In genomic region chr6:45376310-45377040, GRCh38 we compare ENCODE assay signal across 8 cellular contexts. TPM values are rescaled to one million over a fixed set of nuclear protein-coding genes. Genes with fewer than 3 reads are reported as not detected.
DNase-seq lines count a peak whose midpoint lies in the region; ATAC-seq, FAIRE-seq and TF ChIP-seq lines count a peak whose summit lies in the region.

No MANE protein-coding gene starts in this region.

- no peak overlapping the region for H2BK120ac ChIP-seq in neuronal stem cell (ENCODE audit: low read depth, low read length)

- H3K9me1 ChIP-seq in endothelial cell of umbilical vein (replicated peaks; ENCODE audit: control insufficient read depth, extremely low read depth, insufficient read depth, low read length) = no peaks in the 10 kb centered on the region

- no peak overlapping the region for H2BK15ac ChIP-seq in neuronal stem cell (ENCODE audit: low read length)

- H3K9ac ChIP-seq in PC-3 (ENCODE audit: low read length) = peak overlapping the region; percentile 87
- H3K9ac ChIP-seq in endothelial cell of umbilical vein (replicated peaks; ENCODE audit: extremely low read depth, insufficient read depth, low read length) = peak overlapping the region; percentile 93
- H3K9ac ChIP-seq in neuronal stem cell (ENCODE audit: low read depth, low read length, poor library complexity) = no peak overlapping the region

- H3K4me1 ChIP-seq in Caco-2 (peaks cover 9% of the 10 kb centered on the region), PC-3 (ENCODE audit: insufficient read depth, low read length) (peaks cover 19% of the 10 kb centered on the region), endothelial cell of umbilical vein (ENCODE audit: control insufficient read depth, extremely low read depth, insufficient read depth, low read length) (peaks cover 8% of the 10 kb centered on the region), neuronal stem cell (ENCODE audit: control insufficient read depth in 2 of 2, insufficient read depth in 1 of 2, low read depth in 1 of 2, low read length in 2 of 2) (peaks cover 2 to 9% of the 10 kb centered on the region in 2 donors)

- no peaks in the 10 kb centered on the region for H3F3A ChIP-seq in PC-3 (ENCODE audit: low read length, unreplicated experiment)

- H3K27me3 ChIP-seq in Caco-2 (replicated peaks; ENCODE audit: control insufficient read depth, insufficient read depth, low read length) (no peaks in the 10 kb centered on the region), PC-3 (ENCODE audit: low read length) (no peaks in the 10 kb centered on the region), endothelial cell of umbilical vein (ENCODE audit: control insufficient read depth in 2 of 2, insufficient read depth in 2 of 2, low read length in 2 of 2) (no peaks in the 10 kb centered on the region), neuronal stem cell (ENCODE audit: control insufficient read depth in 3 of 3, insufficient read depth in 3 of 3, low read depth in 1 of 3, low read length in 3 of 3) (no peaks in the 10 kb centered on the region)

- no peak for ATAC-seq in PC-3
- no peak for ATAC-seq in GM21381 (IDR thresholded peaks at IDR 0.05; ENCODE audit: unreplicated experiment)

- H3K79me1 ChIP-seq in neuronal stem cell (ENCODE audit: low read depth, low read length) = no peaks in the 10 kb centered on the region

- no peaks in the 10 kb centered on the region for H3K9me3 Mint-ChIP-seq in Caco-2 (ENCODE audit: unreplicated experiment)

- no peaks in the 10 kb centered on the region for H3K27me3 Mint-ChIP-seq in Caco-2 (ENCODE audit: insufficient read depth, unreplicated experiment)

- no peak overlapping the region for H3K23ac ChIP-seq in neuronal stem cell (ENCODE audit: low read depth, low read length, poor library complexity)

- H3K36me3 Mint-ChIP-seq in Caco-2 (ENCODE audit: insufficient read depth, unreplicated experiment) = peaks cover 18% of the 10 kb centered on the region

- H4K20me1 ChIP-seq in PC-3 (ENCODE audit: low read length) (no peaks in the 10 kb centered on the region), endothelial cell of umbilical vein (replicated peaks; ENCODE audit: control insufficient read depth, extremely low read depth, insufficient read depth, low read length) (no peaks in the 10 kb centered on the region)

- H4K8ac ChIP-seq in neuronal stem cell (ENCODE audit: low read depth, low read length) = no peak overlapping the region

- POLR2A ChIA-PET in Caco-2 (lab: Charles Lee) = no interaction called here
- POLR2A ChIA-PET in PC-3 (lab: Charles Lee; ENCODE audit: unreplicated experiment) = interaction anchor here (0.6 kb wide), 1 partner anchor 8 kb away, joined by 3 read pairs; no protein-coding TSS in a partner anchor
- POLR2A ChIA-PET in endothelial cell of umbilical vein (lab: Charles Lee) = no interaction called here

- intact Hi-C loops in Caco-2 (cut with micrococcal nuclease; ENCODE audit: unreplicated experiment) (no loop called here), PC-3 (cut with micrococcal nuclease) (loop anchor here (5.0 kb wide), 1 partner anchor 289 kb away; no protein-coding TSS in a partner anchor), endothelial cell of umbilical vein (cut with micrococcal nuclease) (loop anchor here (1.0 kb wide), 1 partner anchor 338 kb away; no protein-coding TSS in a partner anchor)

- H3K4me1 Mint-ChIP-seq in Caco-2 (ENCODE audit: low read depth, unreplicated experiment) = peaks cover 7% of the 10 kb centered on the region

- H2BK12ac ChIP-seq in neuronal stem cell (ENCODE audit: low read length) = no peak overlapping the region

- H3K36me3 ChIP-seq in Caco-2 (ENCODE audit: control insufficient read depth, insufficient read depth, low read length) (no peaks in the 10 kb centered on the region), PC-3 (ENCODE audit: low read depth, low read length) (no peaks in the 10 kb centered on the region), endothelial cell of umbilical vein (ENCODE audit: control insufficient read depth in 2 of 2, extremely low read depth in 1 of 2, insufficient read depth in 2 of 2, low read length in 2 of 2) (no peaks in the 10 kb centered on the region), neuronal stem cell (replicated peaks in 1 of 2; ENCODE audit: control insufficient read depth in 2 of 2, insufficient read depth in 2 of 2, low read length in 2 of 2) (peaks cover 0 to 27% of the 10 kb centered on the region in 2 donors)

- no peak overlapping the region for H2BK5ac ChIP-seq in neuronal stem cell (ENCODE audit: low read length)

- TF ChIP-seq CTCF in Caco-2 (IDR thresholded peaks at IDR 0.05; ENCODE audit: insufficient read depth in 1 of 2, low read depth in 1 of 2, low read length in 1 of 2, severe bottlenecking in 1 of 2, unreplicated experiment in 1 of 2) (no peak), PC-3 (conservative IDR thresholded peaks at IDR 0.05; ENCODE audit: low read depth, low read length) (no peak), endothelial cell of umbilical vein (IDR thresholded peaks at IDR 0.05; ENCODE audit: extremely low read depth in 1 of 2, insufficient read depth in 1 of 2, low read depth in 1 of 2, low read length in 2 of 2) (no peak)

- DNase-seq in Caco-2 = no peak
- DNase-seq in PC-3 = no peak
- DNase-seq in endothelial cell of umbilical vein (ENCODE audit: low read depth, low spot score) = peak; percentile 50
- DNase-seq in neuronal stem cell (ENCODE audit: low spot score) = no peak
- no peak for DNase-seq in stimulated activated CD4-positive, alpha-beta T cell treated with anti-CD3 and anti-CD28 coated beads, Interleukin-2, amount 100 ng/mL, for 48 hours
- no peak for DNase-seq in GM12892 (ENCODE audit: insufficient read length)
- DNase-seq in occipital lobe (lab: John Stamatoyannopoulos, UW) = no peak

- no peak overlapping the region for H3K14ac ChIP-seq in neuronal stem cell (ENCODE audit: low read length)

- H3K4me3 ChIP-seq in Caco-2 (ENCODE audit: low read depth, low read length) (peak overlapping the region; percentile 89), PC-3 (ENCODE audit: low read length) (peak overlapping the region; percentile 92), endothelial cell of umbilical vein (replicated peaks in 1 of 3; ENCODE audit: insufficient read depth in 1 of 3, low read depth in 1 of 3, low read length in 3 of 3) (peak overlapping the region; percentile 76 to 92 (median 79)), neuronal stem cell (ENCODE audit: low read length in 2 of 2) (peak overlapping the region; percentile 55 to 89)

- H3K18ac ChIP-seq in neuronal stem cell (ENCODE audit: low read length) = no peak overlapping the region

- CTCF ChIA-PET in Caco-2 (lab: Charles Lee) = no interaction called here
- CTCF ChIA-PET in PC-3 (lab: Charles Lee) = interaction anchor here (1.7 to 1.9 kb wide), 2 partner anchors 79 to 338 kb away, joined by 5 to 7 read pairs; no protein-coding TSS in a partner anchor
- CTCF ChIA-PET in endothelial cell of umbilical vein (lab: Charles Lee) = interaction anchor here (0.5 to 3.5 kb wide), 6 partner anchors 52 to 721 kb away, joined by 3 to 49 read pairs (median 5); no protein-coding TSS in a partner anchor

- H3K27ac ChIP-seq in PC-3 (ENCODE audit: low read length) = peak overlapping the region; percentile 90; the same call in 1 of the 2 replicates
- H3K27ac ChIP-seq in endothelial cell of umbilical vein (ENCODE audit: insufficient read depth, low read depth, low read length) = peak overlapping the region; percentile 91
- no peak overlapping the region for H3K27ac ChIP-seq in neuronal stem cell (replicated peaks; ENCODE audit: low read length)

- no peak overlapping the region for H4K91ac ChIP-seq in neuronal stem cell (ENCODE audit: low read depth, low read length, poor library complexity)

- dilution Hi-C loops in endothelial cell of umbilical vein (cut with MboI; ENCODE audit: extremely low pct_ligation_motif_present, low sequenced_read_pairs) = no loop called here

- TF ChIP-seq POLR2A in endothelial cell of umbilical vein (IDR thresholded peaks at IDR 0.05; ENCODE audit: low read depth, low read length) (no peak), GM12892 (IDR thresholded peaks at IDR 0.05; ENCODE audit: low read depth, low read length) (no peak)

- no peak overlapping the region for H3K4ac ChIP-seq in neuronal stem cell (ENCODE audit: low read length)

- peak overlapping the region; percentile 99 for H3K4me3 Mint-ChIP-seq in Caco-2 (ENCODE audit: unreplicated experiment)

- peak overlapping the region; percentile 98 for H3K27ac Mint-ChIP-seq in Caco-2 (ENCODE audit: unreplicated experiment)

- H3K4me2 ChIP-seq in PC-3 (ENCODE audit: low read length) (peak overlapping the region; percentile 96), endothelial cell of umbilical vein (ENCODE audit: insufficient read depth, low read length) (peak overlapping the region; percentile 98), neuronal stem cell (ENCODE audit: insufficient read depth, low read length, poor library complexity, severe bottlenecking) (peak overlapping the region; percentile 51)

- H3K79me2 ChIP-seq in PC-3 (ENCODE audit: low read length) (peaks cover 51% of the 10 kb centered on the region), endothelial cell of umbilical vein (ENCODE audit: control insufficient read depth, insufficient read depth, low read length) (no peaks in the 10 kb centered on the region)

- H3K9me3 ChIP-seq in Caco-2 (no peaks in the 10 kb centered on the region), PC-3 (ENCODE audit: low read length) (no peaks in the 10 kb centered on the region), endothelial cell of umbilical vein (replicated peaks; ENCODE audit: control insufficient read depth, insufficient read depth, low read length) (no peaks in the 10 kb centered on the region), neuronal stem cell (replicated peaks in 1 of 2; ENCODE audit: control insufficient read depth in 2 of 2, insufficient read depth in 1 of 2, low read depth in 1 of 2, low read length in 2 of 2) (no peaks in the 10 kb centered on the region)

- H2AK5ac ChIP-seq in neuronal stem cell (ENCODE audit: low read depth, low read length) = no peak overlapping the region

- H2AFZ ChIP-seq in PC-3 (ENCODE audit: low read length) (peak overlapping the region; percentile 81), endothelial cell of umbilical vein (ENCODE audit: low read depth, low read length) (peak overlapping the region; percentile 79), neuronal stem cell (ENCODE audit: low read length) (peak overlapping the region; percentile 95)

- peak; percentile 48 for FAIRE-seq in endothelial cell of umbilical vein (lab: Jason Lieb, UNC)
- no peak for FAIRE-seq in GM12892 (lab: Jason Lieb, UNC)

- BruUV-seq in Caco-2 (replicated peaks; lab: Mats Ljungman, UMichigan) (no TSS peak), PC-3 (replicated peaks; lab: Mats Ljungman, UMichigan) (no TSS peak), endothelial cell of umbilical vein (replicated peaks; lab: Mats Ljungman, UMichigan) (TSS peak; percentile 41)

- no peaks in the 10 kb centered on the region for H3K9me2 ChIP-seq in PC-3 (replicated peaks; ENCODE audit: low read length)

- 100% methylated on average over 1 of the region's 11 CpGs; no CpG with 5 or more reads in 1 of the 2 donors for WGBS in neuronal stem cell (ENCODE audit: extremely low coverage in 2 of 2, insufficient read length in 2 of 2, insufficient replicate concordance in 1 of 2), 2 donors

RNA-seq across cellular contexts. Expression of gene SUPT3H, which starts 1.3 kb away (rescaled TPM):
- 13.2 and 15.7 TPM in 2 replicates for total RNA-seq in Caco-2 (2022)
- 3.6 and 4.0 TPM in 2 replicates for total RNA-seq in PC-3 (2014; rRNA removed)
- total RNA-seq in endothelial cell of umbilical vein = 8.4 and 9.8 TPM in 2 replicates
- polyA plus RNA-seq in endothelial cell of umbilical vein = 7.2 and 8.3 TPM in 2 replicates
- polyA plus RNA-seq in endothelial cell of umbilical vein (2011; cell fraction: cytosol; rRNA removed) = 7.0 and 8.4 TPM in 2 replicates
- 5.5 and 9.5 TPM in 2 replicates for polyA plus RNA-seq in endothelial cell of umbilical vein (2011; cell fraction: nucleus; rRNA removed)
- 5.1 and 5.5 TPM in 2 replicates for polyA plus RNA-seq in endothelial cell of umbilical vein (2012)
- polyA minus RNA-seq in endothelial cell of umbilical vein = 8.4 and 11.5 TPM in 2 replicates
- 0.61 TPM for polyA minus RNA-seq in endothelial cell of umbilical vein (2011; cell fraction: cytosol; rRNA and poly(A)+ RNA removed)
- polyA minus RNA-seq in endothelial cell of umbilical vein (2011; cell fraction: nucleus; rRNA and poly(A)+ RNA removed) = 13.3 and 15.5 TPM in 2 replicates
- polyA plus RNA-seq in neuronal stem cell (2013, experiment 1 of 2) = 29.0 TPM
- polyA plus RNA-seq in neuronal stem cell (2013, experiment 2 of 2) = 29.2 TPM
- 2.9 TPM for polyA plus RNA-seq in GM12892 (2012; ENCODE audit: missing spikeins)
- 15.3 TPM for total RNA-seq in occipital lobe

RNA-seq across cellular contexts. Expression of gene RUNX2, which starts 48.3 kb away (rescaled TPM):
- total RNA-seq in Caco-2 (2022) (not detected in 2 replicates), PC-3 (2014; rRNA removed) (3.8 and 7.3 TPM in 2 replicates), endothelial cell of umbilical vein (0.28 TPM in 1 of 2 replicates, not detected in the other), occipital lobe (0.16 TPM)
- polyA plus RNA-seq in endothelial cell of umbilical vein = 0.06 TPM in 1 of 2 replicates, not detected in the other
- 0.01 TPM in 2 replicates for polyA plus RNA-seq in endothelial cell of umbilical vein (2011; cell fraction: cytosol; rRNA removed)
- not detected in 2 replicates for polyA plus RNA-seq in endothelial cell of umbilical vein (2011; cell fraction: nucleus; rRNA removed)
- 0.07 and 0.15 TPM in 2 replicates for polyA plus RNA-seq in endothelial cell of umbilical vein (2012)
- 0.06 TPM in 1 of 2 replicates, not detected in the other for polyA minus RNA-seq in endothelial cell of umbilical vein
- 1.1 TPM for polyA minus RNA-seq in endothelial cell of umbilical vein (2011; cell fraction: cytosol; rRNA and poly(A)+ RNA removed)
- not detected in 2 replicates for polyA minus RNA-seq in endothelial cell of umbilical vein (2011; cell fraction: nucleus; rRNA and poly(A)+ RNA removed)
- 0.53 TPM for polyA plus RNA-seq in neuronal stem cell (2013, experiment 1 of 2)
- polyA plus RNA-seq in neuronal stem cell (2013, experiment 2 of 2) = 0.43 TPM
- 0.30 TPM for polyA plus RNA-seq in GM12892 (2012; ENCODE audit: missing spikeins)
